ENCODE assay signal across 1 cellular context in genomic region chr7:151088019-151088855, GRCh38.
TF ChIP-seq lines count a peak whose summit lies in the region.

No MANE protein-coding gene starts in this region.

TF ChIP-seq in H1, 55 proteins besides CTCF, POLR2A, EP300 and RAD21:
- TF ChIP-seq TCF12 (IDR thresholded peaks at IDR 0.05; ENCODE audit: low read depth, low read length): no peak
- TF ChIP-seq ATF3 (IDR thresholded peaks at IDR 0.05; ENCODE audit: insufficient read depth, low read depth, low read length): no peak
- TF ChIP-seq SIRT6 (IDR thresholded peaks at IDR 0.05; ENCODE audit: low read length): no peak
- TF ChIP-seq ASH2L (IDR thresholded peaks at IDR 0.05; ENCODE audit: low read length): no peak
- no peak for TF ChIP-seq KDM5A (IDR thresholded peaks at IDR 0.05; ENCODE audit: low read length)
- TF ChIP-seq RBBP5 (IDR thresholded peaks at IDR 0.05; ENCODE audit: borderline replicate concordance, low read depth, low read length): no peak; the same call in 1 of the 2 replicates
- no peak for TF ChIP-seq MAFK (IDR thresholded peaks at IDR 0.05; ENCODE audit: low read depth, low read length)
- no peak for TF ChIP-seq ZNF274 (IDR thresholded peaks at IDR 0.05; ENCODE audit: borderline replicate concordance, extremely low read depth, low read length)
- TF ChIP-seq NANOG (IDR thresholded peaks at IDR 0.05; ENCODE audit: insufficient read depth, low read depth, low read length, poor library complexity, severe bottlenecking): no peak
- TF ChIP-seq TBP (IDR thresholded peaks at IDR 0.05; ENCODE audit: low read depth, low read length): no peak
- TF ChIP-seq HDAC2 (IDR thresholded peaks at IDR 0.05; ENCODE audit: borderline replicate concordance in 1 of 2, low read depth in 2 of 2, low read length in 2 of 2): no peak
- TF ChIP-seq KDM4A (IDR thresholded peaks at IDR 0.05; ENCODE audit: low read depth, low read length, severe bottlenecking): no peak
- TF ChIP-seq SIN3A (conservative IDR thresholded peaks at IDR 0.05 in 1 of 2, IDR thresholded peaks at IDR 0.05 in 1 of 2; ENCODE audit: low read depth in 1 of 2, low read length in 2 of 2): no peak
- no peak for TF ChIP-seq SP2 (IDR thresholded peaks at IDR 0.05; ENCODE audit: low read length)
- TF ChIP-seq SP4 (IDR thresholded peaks at IDR 0.05; ENCODE audit: low read length): no peak
- no peak for TF ChIP-seq RXRA (IDR thresholded peaks at IDR 0.05; ENCODE audit: insufficient read depth, low read depth, low read length)
